27 cellular contexts compared by ENCODE assay signal in the genomic region with DNA sequence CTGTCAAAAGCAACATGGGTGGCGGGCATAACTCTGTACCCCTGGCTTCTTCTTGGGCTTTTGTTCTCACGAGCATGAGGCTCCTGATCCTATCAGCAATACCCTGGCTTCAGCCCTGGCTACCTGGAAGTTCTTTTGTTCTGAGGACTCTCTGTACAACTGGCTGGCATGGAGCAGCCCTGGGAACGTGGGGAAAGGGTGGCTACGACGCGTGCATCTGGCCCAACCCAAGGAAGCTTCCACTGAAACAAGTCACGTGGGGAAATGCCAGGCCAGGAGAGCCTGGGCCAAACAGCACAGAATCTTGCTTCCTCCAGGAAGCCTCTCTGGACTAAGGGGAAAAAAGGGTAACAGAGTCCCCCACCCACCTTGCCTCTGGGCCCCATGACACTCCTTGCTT. TPM values are rescaled to one million over a fixed set of nuclear protein-coding genes. Genes with fewer than 3 reads are reported as not detected.
DNase-seq lines count a peak whose midpoint lies in the region; ATAC-seq, FAIRE-seq and TF ChIP-seq lines count a peak whose summit lies in the region.
"Had no signal": no experiment of that assay in that cellular context is flagged by ENCODE, and none has a peak within 500 bp of the region (broad histone marks: within the 10 kb centered on the region; RNA-seq: fewer than 3 reads in every experiment).

No MANE protein-coding gene starts in this region.

- H3K79me2 ChIP-seq in K562 (ENCODE audit: control insufficient read depth, insufficient read depth, low read length): no peaks in the 10 kb centered on the region

- BruUV-seq in K562 (replicated peaks; lab: Mats Ljungman, UMichigan): no TSS peak

- FAIRE-seq in K562 (lab: Jason Lieb, UNC) (no peak), RCC 7860 (lab: Jason Lieb, UNC) (no peak)
- FAIRE-seq: GM12891 had no signal

- H3K4me2 ChIP-seq in K562 (ENCODE audit: insufficient read depth, low read length): no peak overlapping the region

- no peak overlapping the region for H3K9ac ChIP-seq in K562 (ENCODE audit: insufficient read depth in 1 of 2, low read depth in 2 of 2, low read length in 2 of 2)

- H3K36me3 ChIP-seq in K562 (ENCODE audit: control insufficient read depth, insufficient read depth, low read length): no peaks in the 10 kb centered on the region
- H3K36me3 ChIP-seq in testis (ENCODE audit: low read depth, missing control alignments): no peaks in the 10 kb centered on the region

- no peak for TF ChIP-seq POLR2A in K562 (conservative IDR thresholded peaks at IDR 0.05)
- no peak for TF ChIP-seq POLR2A in testis (IDR thresholded peaks at IDR 0.05)

- TF ChIP-seq EP300 in K562 (IDR thresholded peaks at IDR 0.05; ENCODE audit: low read length): no peak

- peak; percentile 4 for DNase-seq in activated CD4-positive, CD25-positive, alpha-beta regulatory T cell treated with anti-CD3 and anti-CD28 coated beads, Interleukin-2, amount 50 U/mL, for 72 hours
- DNase-seq in K562 (ENCODE audit: extremely low read depth in 1 of 4, low spot score in 3 of 4): no peak
- DNase-seq in mesenteric fat pad (ENCODE audit: low spot score): peak; percentile 68
- peak; percentile 4 for DNase-seq in testis
- no peak for DNase-seq in C1 segment of cervical spinal cord (lab: John Stamatoyannopoulos, UW)
- DNase-seq in NCI-H1092 treated with DMSO at 0.1 percent for 48 hours (lab: John Stamatoyannopoulos, UW): no peak
- DNase-seq in RCC 7860 (ENCODE audit: low spot score): no peak
- DNase-seq: ACHN, Calu3, DMS153, GOT3, HCEC 1CT, IMR-90, MV-4-11, NCI-H1694 treated with DMSO at 0.1 percent for 48 hours, NCI-H2081 treated with DMSO at 0.1 percent for 48 hours, NCI-H446, NCI-H526, RPMI8226, SHP77 treated with DMSO at 0.1 percent for 48 hours had no signal

- WGBS in K562 (ENCODE audit: insufficient coverage, low coverage, missing lambda C conversion rate): 5% methylated on average over 7 of the region's 7 CpGs
- WGBS in testis, 2 donors: 76 to 88% methylated on average over 7 of the region's 7 CpGs

- in situ Hi-C loops in K562 (cut with MboI): no loop called here

- H3K9me3 ChIP-seq in K562 (replicated peaks; ENCODE audit: control insufficient read depth, insufficient read depth, low read depth, low read length) (no peaks in the 10 kb centered on the region), testis (no peaks in the 10 kb centered on the region)

- no peaks in the 10 kb centered on the region for H3K9me1 ChIP-seq in K562 (ENCODE audit: control insufficient read depth, insufficient read depth, low read length)

- H3K4me1 ChIP-seq in K562 (replicated peaks in 1 of 2; ENCODE audit: control insufficient read depth in 2 of 2, insufficient read depth in 2 of 2, low read length in 2 of 2): 0 out of 5 replicates have a peak, but pooled peaks cover 0 to 4% of the 10 kb centered on the region in 2 experiments
- no peaks in the 10 kb centered on the region for H3K4me1 ChIP-seq in testis

- H3K27ac ChIP-seq in K562 (ENCODE audit: extremely low read depth, low read depth, low read length): no peak overlapping the region
- H3K27ac ChIP-seq in testis: no peak overlapping the region
- H3K27ac ChIP-seq: 22Rv1, C4-2B, SK-N-MC had no signal

- TF ChIP-seq RAD21 in K562 (CRISPR knock-in tag; conservative IDR thresholded peaks at IDR 0.05 in 1 of 2, IDR thresholded peaks at IDR 0.05 in 1 of 2): no peak

- intact Hi-C loops in K562 (cut with micrococcal nuclease): no loop called here
- intact Hi-C loops in testis (cut with DNase I; ENCODE audit: low total_unique reads): no loop called here

- ATAC-seq in activated CD4-positive, CD25-positive, alpha-beta regulatory T cell treated with anti-CD3 and anti-CD28 coated beads, Interleukin-2, amount 50 U/mL, for 24 hours: no peak
- ATAC-seq in K562: no peak

- peaks cover 17 to 60% of the 10 kb centered on the region in 2 experiments for H3K27me3 ChIP-seq in K562 (ENCODE audit: control insufficient read depth in 2 of 2, insufficient read depth in 2 of 2, low read length in 2 of 2)
- no peaks in the 10 kb centered on the region for H3K27me3 ChIP-seq in testis

- TF ChIP-seq CTCF in K562 (IDR thresholded peaks at IDR 0.05 in 2 of 3, conservative IDR thresholded peaks at IDR 0.05 in 1 of 3; ENCODE audit: insufficient read depth in 2 of 3, low read depth in 1 of 3, low read length in 3 of 3) (no peak), testis (IDR thresholded peaks at IDR 0.05) (no peak)

- CTCF ChIA-PET in K562 (lab: Yijun Ruan, JAX; ENCODE audit: low intra/inter-chr PET ratio): no interaction called here

- POLR2A ChIA-PET in K562 (lab: Yijun Ruan, JAX): interaction anchor here (0.6 kb wide), 1 partner anchor 25 kb away, joined by 3 read pairs; no protein-coding TSS in a partner anchor

- peaks cover 12% of the 10 kb centered on the region for H4K20me1 ChIP-seq in K562 (replicated peaks; ENCODE audit: control insufficient read depth, insufficient read depth, low read length)

- H3K4me3 ChIP-seq in K562: no peak overlapping the region
- no peak overlapping the region for H3K4me3 ChIP-seq in testis
- H3K4me3 ChIP-seq: SK-N-MC had no signal

- H2AFZ ChIP-seq in K562 (ENCODE audit: low read depth, low read length): no peak overlapping the region

TF ChIP-seq in K562, 482 proteins besides CTCF, POLR2A, EP300 and RAD21:
- TF ChIP-seq ZNF311 (CRISPR knock-in tag; IDR thresholded peaks at IDR 0.05) (no peak), USF1 (CRISPR knock-in tag; IDR thresholded peaks at IDR 0.05) (peak; percentile 43; the same call in 1 of the 2 replicates), LEF1 (IDR thresholded peaks at IDR 0.05) (no peak), SIN3A (IDR thresholded peaks at IDR 0.05; ENCODE audit: borderline replicate concordance in 2 of 2, control insufficient read depth in 1 of 2, low read depth in 2 of 2, low read length in 2 of 2) (no peak), ZFP36 (IDR thresholded peaks at IDR 0.05; ENCODE audit: low read depth, low read length, partially characterized antibody) (peak; percentile 37), ZNF3 (CRISPR knock-in tag; IDR thresholded peaks at IDR 0.05) (no peak), NBN (IDR thresholded peaks at IDR 0.05; ENCODE audit: low read depth) (no peak), KLF10 (CRISPR knock-in tag; IDR thresholded peaks at IDR 0.05) (no peak), USF2 (CRISPR knock-in tag; IDR thresholded peaks at IDR 0.05) (peak; percentile 47), MTA3 (IDR thresholded peaks at IDR 0.05; ENCODE audit: borderline replicate concordance) (no peak)
- TF ChIP-seq, protein P1, sequence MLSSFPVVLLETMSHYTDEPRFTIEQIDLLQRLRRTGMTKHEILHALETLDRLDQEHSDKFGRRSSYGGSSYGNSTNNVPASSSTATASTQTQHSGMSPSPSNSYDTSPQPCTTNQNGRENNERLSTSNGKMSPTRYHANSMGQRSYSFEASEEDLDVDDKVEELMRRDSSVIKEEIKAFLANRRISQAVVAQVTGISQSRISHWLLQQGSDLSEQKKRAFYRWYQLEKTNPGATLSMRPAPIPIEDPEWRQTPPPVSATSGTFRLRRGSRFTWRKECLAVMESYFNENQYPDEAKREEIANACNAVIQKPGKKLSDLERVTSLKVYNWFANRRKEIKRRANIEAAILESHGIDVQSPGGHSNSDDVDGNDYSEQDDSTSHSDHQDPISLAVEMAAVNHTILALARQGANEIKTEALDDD (IDR thresholded peaks at IDR 0.05): no peak
TF ChIP-seq in K562: peak in this region for 3.

RNA-seq across cellular contexts. Expression of gene ATP2B2, which starts 22.7 kb away (rescaled TPM):
- total RNA-seq in K562 (2011; cell fraction: chromatin; rRNA removed; ENCODE audit: low replicate concordance): not detected in 2 replicates
- total RNA-seq in K562 (2011; cell fraction: nucleolus; rRNA removed): not detected in 2 replicates
- total RNA-seq in K562 (2011; cell fraction: nucleoplasm; rRNA removed): not detected in 2 replicates
- not detected in 2 replicates for total RNA-seq in K562 (2014; rRNA removed)
- total RNA-seq in K562 (2014; rRNA removed; fragmentation: Illumina TruSeq; extraction: Trizol): not detected in 2 replicates
- not detected in 2 replicates for total RNA-seq in K562 (2015; rRNA removed; fragmentation: Illumina TruSeq; extraction: Trizol)
- not detected in 2 replicates for total RNA-seq in K562 (2021)
- polyA plus RNA-seq in K562 (2011; rRNA removed): not detected in 2 replicates
- not detected in 2 replicates for polyA plus RNA-seq in K562 (2011; cell fraction: cytosol; rRNA removed)
- not detected in 2 replicates for polyA plus RNA-seq in K562 (2011; cell fraction: nucleus; rRNA removed)
- 0.01 TPM in 2 replicates for polyA plus RNA-seq in K562 (2012)
- polyA plus RNA-seq in K562 (2014; fragmentation: Illumina TruSeq; extraction: Trizol): not detected in 2 replicates
- under 1 TPM in 1 of 2 experiments, not detected in 1; 0.06 TPM for polyA plus RNA-seq in K562 (2014; fragmentation: Nextera tagmentation; extraction: Ambion mirVana)
- not detected in 2 replicates for polyA plus RNA-seq in K562 (2014; rRNA removed)
- not detected in 2 replicates for polyA minus RNA-seq in K562 (2011; rRNA and poly(A)+ RNA removed)
- not detected in 2 replicates for polyA minus RNA-seq in K562 (2011; cell fraction: cytosol; rRNA and poly(A)+ RNA removed)
- polyA minus RNA-seq in K562 (2011; cell fraction: nucleus; rRNA and poly(A)+ RNA removed): under 0.01 TPM in 1 of 2 replicates, not detected in the other
- total RNA-seq in mesenteric fat pad: 0.16 TPM
- 1 to 10 TPM; 1.8 to 2.9 TPM for total RNA-seq in testis
- polyA plus RNA-seq in testis (ENCODE audit: insufficient read depth, low read depth, low replicate concordance): 1.1 TPM
- total RNA-seq: Calu3; CD8-positive, alpha-beta memory T cell; G401 had no signal
- polyA plus RNA-seq: CD8-positive, alpha-beta memory T cell had no signal

Comparison
In these comparisons a context has a peak if more than half of its experiments do, and no peak if none do; other contexts are left out.
1. DNase-seq: peak in activated CD4-positive, CD25-positive, alpha-beta regulatory T cell treated with anti-CD3 and anti-CD28 coated beads, Interleukin-2, amount 50 U/mL, for 72 hours (single experiment), mesenteric fat pad (single experiment) and testis (single experiment); none in K562 (0 of 4), C1 segment of cervical spinal cord (0 of 14), NCI-H1092 treated with DMSO at 0.1 percent for 48 hours (single experiment) and RCC 7860 (single experiment).